8 cellular contexts compared by ENCODE assay signal in genomic region chr2:100562613-100563406, GRCh38. TPM values are rescaled to one million over a fixed set of nuclear protein-coding genes. Genes with fewer than 3 reads are reported as not detected.
DNase-seq lines count a peak whose midpoint lies in the region; ATAC-seq and TF ChIP-seq lines count a peak whose summit lies in the region.

Gene PDCL3 (plus strand): TSS chr2:100562993. CDS start chr2:100563068, 75 bp downstream.

- H3K27ac ChIP-seq in DND-41 (ENCODE audit: low read length), result peak within 1 kb of the TSS; percentile 94
- peak within 1 kb of the TSS; percentile 86 for H3K27ac ChIP-seq in KMS-11
- H3K27ac ChIP-seq in Peyer's patch, result peak within 1 kb of the TSS; percentile 90 to 93 (median 92)
- H3K27ac ChIP-seq in muscle layer of colon (ENCODE audit: low read depth, low read length), result peak within 1 kb of the TSS; percentile 92

- H4K20me1 ChIP-seq in DND-41 (ENCODE audit: insufficient read depth, low read length) (no peaks in the 10 kb centered on the region), KMS-11 (ENCODE audit: insufficient read depth) (no peaks in the 10 kb centered on the region)

- H3K36me3 ChIP-seq in DND-41 (ENCODE audit: insufficient read depth, low read length), result peaks cover 18% of the 10 kb centered on the region
- H3K36me3 ChIP-seq in KMS-11 (ENCODE audit: insufficient read depth), result no peaks in the 10 kb centered on the region
- H3K36me3 ChIP-seq in Peyer's patch, result peaks cover 0 to 14% (median 0%) of the 10 kb centered on the region in 3 donors
- peaks cover 10% of the 10 kb centered on the region for H3K36me3 ChIP-seq in muscle layer of colon (ENCODE audit: insufficient read depth, low read length)

- H3K27me3 ChIP-seq in DND-41 (ENCODE audit: insufficient read depth, low read length, poor library complexity), result no peaks in the 10 kb centered on the region
- no peaks in the 10 kb centered on the region for H3K27me3 ChIP-seq in KMS-11 (ENCODE audit: insufficient read depth, low read depth)
- no peaks in the 10 kb centered on the region for H3K27me3 ChIP-seq in Peyer's patch
- H3K27me3 ChIP-seq in muscle layer of colon (ENCODE audit: control insufficient read depth in 1 of 2, insufficient read depth in 2 of 2, low read length in 2 of 2), result no peaks in the 10 kb centered on the region

- H3K4me2 ChIP-seq in DND-41 (ENCODE audit: insufficient read depth, low read length) (peak within 1 kb of the TSS; percentile 80), KMS-11 (peak within 1 kb of the TSS; percentile 69)

- peak; percentile 45 to 95 for TF ChIP-seq POLR2A in Peyer's patch (IDR thresholded peaks at IDR 0.05)

- H3K79me2 ChIP-seq in DND-41 (ENCODE audit: insufficient read depth, low read length) (peaks cover 22% of the 10 kb centered on the region), KMS-11 (ENCODE audit: insufficient read depth, low read depth) (no peaks in the 10 kb centered on the region; the same call in 1 of the 2 replicates)

- H3K9ac ChIP-seq in DND-41 (ENCODE audit: low read depth, low read length) (peak within 1 kb of the TSS; percentile 90), KMS-11 (peak within 1 kb of the TSS; percentile 90), muscle layer of colon (ENCODE audit: low read length) (peak within 1 kb of the TSS; percentile 86)

- ATAC-seq in DND-41 (ENCODE audit: insufficient read depth, low read depth) (peak; percentile 92), GM21737 (IDR thresholded peaks at IDR 0.05; ENCODE audit: unreplicated experiment) (peak; percentile 93), esophagus mucosa (peak; percentile 97)

- TF ChIP-seq CTCF in DND-41 (IDR thresholded peaks at IDR 0.05; ENCODE audit: borderline replicate concordance, extremely low read depth, low read length, poor library complexity, severe bottlenecking) (peak; percentile 26), KMS-11 (conservative IDR thresholded peaks at IDR 0.05; ENCODE audit: low read depth, low read length) (0 out of 2 replicates have a peak, but pooled peaks have one; percentile 21), Peyer's patch (IDR thresholded peaks at IDR 0.05) (peak in 3 of 6 experiments; percentile 28 to 37 (median 29))

- peak within 1 kb of the TSS; percentile 79 to 86 for H3K4me3 ChIP-seq in DND-41 (ENCODE audit: low read depth in 1 of 2, low read length in 2 of 2)
- H3K4me3 ChIP-seq in KMS-11 (IDR thresholded peaks at IDR 0.05; ENCODE audit: insufficient read depth, low read depth, low read length), result no peak within 1 kb of the TSS
- peak within 1 kb of the TSS; percentile 72 to 90 (median 76) for H3K4me3 ChIP-seq in Peyer's patch
- peak within 1 kb of the TSS; percentile 91 to 98 for H3K4me3 ChIP-seq in muscle layer of colon (ENCODE audit: low read depth in 1 of 2, low read length in 2 of 2)

- peaks cover 27% of the 10 kb centered on the region for H3K4me1 ChIP-seq in DND-41 (ENCODE audit: insufficient read depth, low read length)
- peaks cover 19% of the 10 kb centered on the region for H3K4me1 ChIP-seq in KMS-11 (ENCODE audit: low read depth, poor library complexity, severe bottlenecking)
- peaks cover 0 to 7% (median 2%) of the 10 kb centered on the region in 4 donors for H3K4me1 ChIP-seq in Peyer's patch
- peaks cover 17% of the 10 kb centered on the region for H3K4me1 ChIP-seq in muscle layer of colon (ENCODE audit: insufficient read depth, low read length)

- H2AFZ ChIP-seq in DND-41 (ENCODE audit: low read depth, low read length) (peak within 1 kb of the TSS; percentile 100), KMS-11 (ENCODE audit: low read depth) (peak within 1 kb of the TSS; percentile 89)

- no peaks in the 10 kb centered on the region for H3K9me3 ChIP-seq in DND-41 (ENCODE audit: insufficient read depth, low read length, severe bottlenecking)
- H3K9me3 ChIP-seq in Peyer's patch, result no peaks in the 10 kb centered on the region
- H3K9me3 ChIP-seq in muscle layer of colon (ENCODE audit: low read length), result no peaks in the 10 kb centered on the region

- DNase-seq in DND-41, result peak; percentile 96
- DNase-seq in Peyer's patch, result peak; percentile 94 to 99 (median 97)
- peak; percentile 96 for DNase-seq in activated T-cell treated with anti-CD3 and anti-CD28 coated beads, Interleukin-2, amount 50 U/mL, for 48 hours
- peak; percentile 86 for DNase-seq in stimulated activated CD8-positive, alpha-beta memory T cell treated with anti-CD3 and anti-CD28 coated beads, Interleukin-7, amount 100 ng/mL, for 24 hours (ENCODE audit: low read depth)

RNA-seq across cellular contexts. Expression of gene PDCL3, which starts in this region (rescaled TPM):
- total RNA-seq in Peyer's patch, result 10 to 100 TPM in 1 of 4 donors, 1 to 10 TPM in 3; 5.0 to 14.0 (median 7.3) TPM
- 24.4 TPM for total RNA-seq in esophagus mucosa
